In the genomic region with DNA sequence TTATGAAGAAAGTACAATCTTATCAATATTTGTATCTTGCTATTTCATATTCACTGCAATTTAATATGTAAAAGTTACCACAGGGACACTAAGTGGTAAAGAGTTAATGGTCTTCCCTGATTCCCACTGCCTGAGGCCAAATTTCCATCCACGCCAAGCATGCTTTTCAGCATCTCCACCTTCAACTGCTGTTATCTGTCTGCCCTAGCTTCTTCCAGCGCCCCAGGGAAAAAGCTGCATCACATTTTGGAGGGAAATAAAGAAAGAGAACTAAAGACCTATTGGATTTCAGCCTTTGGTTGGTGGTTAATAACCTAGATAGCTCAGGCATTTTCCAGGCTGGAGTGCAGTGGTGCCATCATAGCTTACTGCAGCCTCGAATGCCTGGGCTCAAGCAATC, we compare ENCODE assay signal across 25 cellular contexts.
"Had no signal": no experiment of that assay in that cellular context is flagged by ENCODE, and none has a peak within 500 bp of the region (broad histone marks: within the 10 kb centered on the region; RNA-seq: fewer than 3 reads in every experiment).

No MANE protein-coding gene starts in this region.

- H3K4me3 ChIP-seq: neural progenitor cell, pancreas, prostate gland, right lobe of liver, skin epidermis, smooth muscle cell, spleen, suprapubic skin, testis, tibial artery, transverse colon, upper lobe of right lung, uterus had no signal

- H3K27me3 ChIP-seq: right lobe of liver, testis, uterus had no signal

- H3K9me3 ChIP-seq: pancreas, prostate gland, right lobe of liver, spleen, suprapubic skin, testis, tibial artery, transverse colon, upper lobe of right lung, uterus had no signal

- H3K36me3 ChIP-seq: neural progenitor cell, pancreas, prostate gland, right lobe of liver, spleen, suprapubic skin, tibial artery, transverse colon, upper lobe of right lung, uterus had no signal

- H3K27ac ChIP-seq: neural progenitor cell, pancreas, prostate gland, right lobe of liver, skin epidermis, spleen, suprapubic skin, testis, tibial artery, transverse colon, upper lobe of right lung, uterus had no signal

- DNase-seq: naive thymus-derived CD4-positive, alpha-beta T cell; natural killer cell; pancreas; right cardiac atrium; right lobe of liver; spleen; stimulated activated CD4-positive, alpha-beta T cell treated with anti-CD3 and anti-CD28 coated beads, Interleukin-12 subunit alpha, Interleukin-12 subunit beta, amount 100 ng/mL, for 4 hours; stimulated activated CD4-positive, alpha-beta T cell treated with anti-CD3 and anti-CD28 coated beads, Interleukin-1b, Interleukin-23, amount 100 ng/mL, for 48 hours; stimulated activated CD4-positive, alpha-beta T cell treated with anti-CD3 and anti-CD28 coated beads, Interleukin-4, amount 100 ng/mL, for 1 hour; stimulated activated CD4-positive, alpha-beta T cell treated with anti-CD3 and anti-CD28 coated beads, Interleukin-4, amount 100 ng/mL, for 4 hours; stimulated activated CD8-positive, alpha-beta memory T cell treated with anti-CD3 and anti-CD28 coated beads, Interleukin-4, amount 100 ng/mL, for 48 hours; stimulated activated naive CD4-positive, alpha-beta T cell; stimulated activated naive CD8-positive, alpha-beta T cell treated with anti-CD3 and anti-CD28 coated beads, Interleukin-15, amount 100 ng/mL, for 72 hours; stimulated activated naive CD8-positive, alpha-beta T cell treated with anti-CD3 and anti-CD28 coated beads, Interleukin-15, Interleukin-2, amounts not matched to agents 100 U/mL and 50 U/mL, for 24 hours; substantia nigra; testis; tibial artery; transverse colon; upper lobe of right lung; uterus had no signal

- H3K9ac ChIP-seq: neural progenitor cell had no signal

- H3K4me1 ChIP-seq: neural progenitor cell, pancreas, prostate gland, spleen, suprapubic skin, testis, tibial artery, transverse colon, upper lobe of right lung, uterus had no signal
